Comparison of ENCODE assay signal across 13 cellular contexts in the genomic region with DNA sequence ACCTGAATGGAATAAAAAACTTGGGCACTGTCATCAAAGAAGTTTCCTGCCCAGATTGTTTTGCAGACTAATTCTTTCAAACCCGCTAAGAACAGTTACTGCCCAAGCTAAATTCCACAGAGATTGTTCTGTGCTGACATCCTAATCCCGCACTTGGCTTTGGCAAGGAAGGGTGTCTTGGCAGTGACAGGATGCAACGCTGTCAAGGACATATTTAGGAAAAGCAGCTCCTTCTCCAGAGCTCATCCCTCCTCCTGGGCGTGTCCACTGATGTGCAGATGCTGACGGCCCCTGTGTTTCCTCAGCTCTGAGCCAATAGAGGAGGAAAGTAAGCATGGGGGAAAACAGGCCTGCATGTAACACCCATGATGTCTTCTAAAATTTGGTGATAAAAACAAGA.
DNase-seq lines count a peak whose midpoint lies in the region; TF ChIP-seq lines count a peak whose summit lies in the region.
"Had no signal": no experiment of that assay in that cellular context is flagged by ENCODE, and none has a peak within 500 bp of the region (broad histone marks: within the 10 kb centered on the region; RNA-seq: fewer than 3 reads in every experiment).

No MANE protein-coding gene starts in this region.

- H2BK120ac ChIP-seq in neuronal stem cell (ENCODE audit: low read depth, low read length) = no peak overlapping the region

- H3K27ac ChIP-seq in ovary (no peak overlapping the region), neuronal stem cell (replicated peaks; ENCODE audit: low read length) (no peak overlapping the region)

- DNase-seq in AG04449 (ENCODE audit: low read depth, low spot score) (peak; percentile 65), NCI-H446 treated with DMSO at 0.1 percent for 48 hours (lab: John Stamatoyannopoulos, UW) (peak; percentile 11), fibroblast of the conjunctiva (ENCODE audit: low read depth) (peak; percentile 50), ovary (peak; percentile 64 to 80 (median 69)), H4 (ENCODE audit: low spot score) (no peak), DMS79 treated with DMSO at 0.1 percent for 48 hours (lab: John Stamatoyannopoulos, UW) (no peak), neuronal stem cell (ENCODE audit: low spot score) (no peak), GDM1 (lab: John Stamatoyannopoulos, UW) (no peak)
- DNase-seq: central memory CD4-positive, alpha-beta T cell; Karpas-422; midbrain; small intestine had no signal

- H3K4ac ChIP-seq in neuronal stem cell (ENCODE audit: low read length) = no peak overlapping the region

- TF ChIP-seq EP300 in ovary (IDR thresholded peaks at IDR 0.05) = no peak

- H3K4me3 ChIP-seq in AG04449 (ENCODE audit: low read depth, low read length) (no peak overlapping the region), ovary (no peak overlapping the region), neuronal stem cell (ENCODE audit: low read length in 2 of 2) (no peak overlapping the region)
- H3K4me3 ChIP-seq: HAP-1 had no signal

- POLR2A ChIA-PET in AG04449 (lab: Yijun Ruan, JAX) = no interaction called here

- H3K23ac ChIP-seq in neuronal stem cell (ENCODE audit: low read depth, low read length, poor library complexity) = no peak overlapping the region

- 4 to 5% (median 4%) methylated on average over 5 of the region's 5 CpGs for WGBS in ovary, 3 donors
- WGBS in neuronal stem cell (ENCODE audit: extremely low coverage in 2 of 2, insufficient read length in 2 of 2, insufficient replicate concordance in 1 of 2), 2 donors = no CpG with 5 or more reads among the region's 5 CpGs

- H3K36me3 ChIP-seq in ovary (no peaks in the 10 kb centered on the region), neuronal stem cell (replicated peaks in 1 of 2; ENCODE audit: control insufficient read depth in 2 of 2, insufficient read depth in 2 of 2, low read length in 2 of 2) (no peaks in the 10 kb centered on the region)
- H3K36me3 ChIP-seq: HAP-1 had no signal

- H4K8ac ChIP-seq in neuronal stem cell (ENCODE audit: low read depth, low read length) = no peak overlapping the region

- H2AFZ ChIP-seq in neuronal stem cell (ENCODE audit: low read length) = no peak overlapping the region

- no peak overlapping the region for H3K14ac ChIP-seq in neuronal stem cell (ENCODE audit: low read length)

- H4K91ac ChIP-seq in neuronal stem cell (ENCODE audit: low read depth, low read length, poor library complexity) = no peak overlapping the region

- H2BK5ac ChIP-seq in neuronal stem cell (ENCODE audit: low read length) = no peak overlapping the region

- H2BK15ac ChIP-seq in neuronal stem cell (ENCODE audit: low read length) = no peak overlapping the region

- H3K4me1 ChIP-seq in ovary (ENCODE audit: insufficient read depth) (peaks cover 8% of the 10 kb centered on the region), neuronal stem cell (ENCODE audit: control insufficient read depth in 2 of 2, insufficient read depth in 1 of 2, low read depth in 1 of 2, low read length in 2 of 2) (no peaks in the 10 kb centered on the region)

- no peak overlapping the region for H2AK5ac ChIP-seq in neuronal stem cell (ENCODE audit: low read depth, low read length)

- no peaks in the 10 kb centered on the region for H3K79me1 ChIP-seq in neuronal stem cell (ENCODE audit: low read depth, low read length)

- no peaks in the 10 kb centered on the region for H3K9me3 ChIP-seq in ovary
- no peaks in the 10 kb centered on the region for H3K9me3 ChIP-seq in neuronal stem cell (replicated peaks in 1 of 2; ENCODE audit: control insufficient read depth in 2 of 2, insufficient read depth in 1 of 2, low read depth in 1 of 2, low read length in 2 of 2)
- H3K9me3 ChIP-seq: HAP-1 had no signal

- no peak overlapping the region for H3K4me2 ChIP-seq in neuronal stem cell (ENCODE audit: insufficient read depth, low read length, poor library complexity, severe bottlenecking)

- TF ChIP-seq POLR2A in ovary (IDR thresholded peaks at IDR 0.05) = no peak

- TF ChIP-seq CTCF in AG04449 (IDR thresholded peaks at IDR 0.05; ENCODE audit: insufficient read depth, low read length, missing control alignments) = no peak
- TF ChIP-seq CTCF in ovary (IDR thresholded peaks at IDR 0.05) = no peak

- intact Hi-C loops in ovary (cut with DNase I) = no loop called here

- H3K18ac ChIP-seq in neuronal stem cell (ENCODE audit: low read length) = no peak overlapping the region

- no peak overlapping the region for H3K9ac ChIP-seq in neuronal stem cell (ENCODE audit: low read depth, low read length, poor library complexity)

- CTCF ChIA-PET in AG04449 (lab: Yijun Ruan, JAX) = no interaction called here

- no peak overlapping the region for H2BK12ac ChIP-seq in neuronal stem cell (ENCODE audit: low read length)

- no peaks in the 10 kb centered on the region for H3K27me3 ChIP-seq in ovary
- no peaks in the 10 kb centered on the region for H3K27me3 ChIP-seq in neuronal stem cell (ENCODE audit: control insufficient read depth in 3 of 3, insufficient read depth in 3 of 3, low read depth in 1 of 3, low read length in 3 of 3)

Comparison
In these comparisons a context has a peak if more than half of its experiments do, and no peak if none do; other contexts are left out.
1. DNase-seq: peak in AG04449 (single experiment), NCI-H446 treated with DMSO at 0.1 percent for 48 hours (single experiment), fibroblast of the conjunctiva (single experiment) and ovary (5 of 5); none in H4 (single experiment), DMS79 treated with DMSO at 0.1 percent for 48 hours (single experiment), neuronal stem cell (single experiment) and GDM1 (single experiment).